ENCODE assay signal across 16 cellular contexts in genomic region chr1:30008998-30009657, GRCh38.
A peak's percentile ranks its signal among the peaks of the same experiment; 100 is the strongest.
DNase-seq lines count a peak whose midpoint lies in the region; ATAC-seq and TF ChIP-seq lines count a peak whose summit lies in the region.
"Had no signal": no experiment of that assay in that cellular context is flagged by ENCODE, and none has a peak within 500 bp of the region (broad histone marks: within the 10 kb centered on the region; RNA-seq: fewer than 3 reads in every experiment).

No MANE protein-coding gene starts in this region.

- H3K4me3 ChIP-seq in brain microvascular endothelial cell (ENCODE audit: low read depth, low read length), result no peak overlapping the region

- TF ChIP-seq CTCF in Calu3 (IDR thresholded peaks at IDR 0.05; ENCODE audit: unreplicated experiment) (no peak), brain microvascular endothelial cell (IDR thresholded peaks at IDR 0.05; ENCODE audit: low read depth, low read length, missing control alignments) (no peak)

- H3K36me3 ChIP-seq in brain microvascular endothelial cell (replicated peaks), result no peaks in the 10 kb centered on the region

- H3K27ac Mint-ChIP-seq in Calu3 (ENCODE audit: unreplicated experiment), result no peak overlapping the region
- H3K27ac Mint-ChIP-seq: dendritic cell treated with granulocyte-macrophage colony-stimulating factor and Interleukin-4, amounts not matched to agents 40 ng/mL and 50 ng/mL, for 4 days; naive thymus-derived CD8-positive, alpha-beta T cell had no signal

- BruUV-seq in Calu3 (replicated peaks; lab: Mats Ljungman, UMichigan), result no TSS peak

- H3K4me1 Mint-ChIP-seq in Calu3 (ENCODE audit: low read depth, unreplicated experiment), result peaks cover 35% of the 10 kb centered on the region

- H3K4me3 Mint-ChIP-seq in Calu3 (ENCODE audit: low read depth, unreplicated experiment), result no peak overlapping the region
- H3K4me3 Mint-ChIP-seq: dendritic cell treated with granulocyte-macrophage colony-stimulating factor and Interleukin-4, amounts not matched to agents 40 ng/mL and 50 ng/mL, for 4 days; naive thymus-derived CD8-positive, alpha-beta T cell had no signal

- no peaks in the 10 kb centered on the region for H3K36me3 Mint-ChIP-seq in Calu3 (ENCODE audit: insufficient read depth, unreplicated experiment)
- H3K36me3 Mint-ChIP-seq: naive thymus-derived CD8-positive, alpha-beta T cell had no signal

- intact Hi-C loops in Calu3 (cut with micrococcal nuclease; ENCODE audit: unreplicated experiment), result no loop called here

- DNase-seq in Calu3, result peak; percentile 57
- DNase-seq in M059J (ENCODE audit: low read depth), result peak; percentile 45
- peak; percentile 4 for DNase-seq in brain microvascular endothelial cell
- no peak for DNase-seq in left lobe of liver (ENCODE audit: low spot score)
- DNase-seq in T-helper 2 cell, result no peak
- DNase-seq in SHP77 treated with DMSO at 0.1 percent for 48 hours (lab: John Stamatoyannopoulos, UW), result no peak
- DNase-seq in COR-L47 (lab: John Stamatoyannopoulos, UW), result no peak
- DNase-seq: activated CD4-positive, CD25-positive, alpha-beta regulatory T cell treated with anti-CD3 and anti-CD28 coated beads, Interleukin-2, amount 50 U/mL, for 72 hours; activated CD8-positive, alpha-beta memory T cell treated with anti-CD3 and anti-CD28 coated beads, Interleukin-2, amount 50 U/mL, for 48 hours; activated naive CD4-positive, alpha-beta T cell; naive thymus-derived CD8-positive, alpha-beta T cell; NCI-H1436; NCI-H510A; stimulated activated CD4-positive, alpha-beta T cell treated with anti-CD3 and anti-CD28 coated beads, Interleukin-15, amount 100 ng/mL, for 24 hours had no signal

- H3K9me3 Mint-ChIP-seq in Calu3 (ENCODE audit: low read depth, unreplicated experiment), result no peaks in the 10 kb centered on the region
- H3K9me3 Mint-ChIP-seq: dendritic cell treated with granulocyte-macrophage colony-stimulating factor and Interleukin-4, amounts not matched to agents 40 ng/mL and 50 ng/mL, for 4 days; naive thymus-derived CD8-positive, alpha-beta T cell had no signal

- H3K27ac ChIP-seq in brain microvascular endothelial cell, result no peak overlapping the region

- CTCF ChIA-PET in Calu3 (lab: Charles Lee), result interaction anchor here (0.7 kb wide), 1 partner anchor 106 kb away, joined by 3 read pairs; no protein-coding TSS in a partner anchor

- ATAC-seq in left lobe of liver, result peak; percentile 37
- no peak for ATAC-seq in HG02840 (IDR thresholded peaks at IDR 0.05; ENCODE audit: low FRiP score, unreplicated experiment)
- ATAC-seq: naive thymus-derived CD8-positive, alpha-beta T cell had no signal

- no peaks in the 10 kb centered on the region for H3K27me3 Mint-ChIP-seq in Calu3 (ENCODE audit: unreplicated experiment)

- in situ Hi-C loops in brain microvascular endothelial cell (cut with HindIII; ENCODE audit: low pct_ligation_motif_present, low sequenced_read_pairs), result no loop called here

- no peaks in the 10 kb centered on the region for H3K27me3 ChIP-seq in brain microvascular endothelial cell (replicated peaks)

Comparison
In these comparisons a context has a peak if more than half of its experiments do, and no peak if none do; other contexts are left out.
1. DNase-seq: peak in Calu3 (single experiment), M059J (single experiment) and brain microvascular endothelial cell (single experiment); none in left lobe of liver (single experiment), T-helper 2 cell (0 of 5), SHP77 treated with DMSO at 0.1 percent for 48 hours (single experiment) and COR-L47 (single experiment).